Comparison of ENCODE assay signal across 18 cellular contexts in genomic region chr4:169115144-169115896, GRCh38.
DNase-seq lines count a peak whose midpoint lies in the region; ATAC-seq and TF ChIP-seq lines count a peak whose summit lies in the region.
"Had no signal": no experiment of that assay in that cellular context is flagged by ENCODE, and none has a peak within 500 bp of the region (broad histone marks: within the 10 kb centered on the region; RNA-seq: fewer than 3 reads in every experiment).

No MANE protein-coding gene starts in this region.

- no peaks in the 10 kb centered on the region for H3K36me3 Mint-ChIP-seq in activated naive CD8-positive, alpha-beta T cell treated with anti-CD3 and anti-CD28 coated beads, Interleukin-2, amount 50 U/mL, for 24 hours (ENCODE audit: low read depth)
- H3K36me3 Mint-ChIP-seq in activated naive CD8-positive, alpha-beta T cell treated with anti-CD3 and anti-CD28 coated beads for 36 hours: no peaks in the 10 kb centered on the region
- H3K36me3 Mint-ChIP-seq in activated naive CD4-positive, alpha-beta T cell treated with anti-CD3 and anti-CD28 coated beads, Interleukin-2, amount 10 ng/mL, durations not matched to agents 7 days and 5 days: no peaks in the 10 kb centered on the region
- H3K36me3 Mint-ChIP-seq: CD8-positive, alpha-beta memory T cell; naive thymus-derived CD8-positive, alpha-beta T cell had no signal

- no peaks in the 10 kb centered on the region for H3K27me3 ChIP-seq in mammary epithelial cell (ENCODE audit: insufficient read depth, low read length)
- no peaks in the 10 kb centered on the region for H3K27me3 ChIP-seq in right lobe of liver

- no peaks in the 10 kb centered on the region for H3K27me3 Mint-ChIP-seq in activated naive CD8-positive, alpha-beta T cell treated with anti-CD3 and anti-CD28 coated beads, Interleukin-2, amount 50 U/mL, for 24 hours
- H3K27me3 Mint-ChIP-seq in activated naive CD8-positive, alpha-beta T cell treated with anti-CD3 and anti-CD28 coated beads for 36 hours: no peaks in the 10 kb centered on the region
- H3K27me3 Mint-ChIP-seq in activated naive CD4-positive, alpha-beta T cell treated with anti-CD3 and anti-CD28 coated beads, Interleukin-2, amount 10 ng/mL, durations not matched to agents 7 days and 5 days: no peaks in the 10 kb centered on the region
- H3K27me3 Mint-ChIP-seq: brain; naive thymus-derived CD8-positive, alpha-beta T cell had no signal

- 81% methylated on average over 6 of the region's 6 CpGs for WGBS in mammary epithelial cell (ENCODE audit: low coverage, missing lambda C conversion rate)
- WGBS in right lobe of liver (ENCODE audit: insufficient coverage, low coverage, low lambda C conversion rate, missing lambda C conversion rate): 95% methylated on average over 6 of the region's 6 CpGs

- H3K4me1 Mint-ChIP-seq in activated naive CD8-positive, alpha-beta T cell treated with anti-CD3 and anti-CD28 coated beads, Interleukin-2, amount 50 U/mL, for 24 hours: peaks cover 2% of the 10 kb centered on the region
- no peaks in the 10 kb centered on the region for H3K4me1 Mint-ChIP-seq in activated naive CD8-positive, alpha-beta T cell treated with anti-CD3 and anti-CD28 coated beads for 36 hours
- no peaks in the 10 kb centered on the region for H3K4me1 Mint-ChIP-seq in activated naive CD4-positive, alpha-beta T cell treated with anti-CD3 and anti-CD28 coated beads, Interleukin-2, amount 10 ng/mL, durations not matched to agents 7 days and 5 days
- H3K4me1 Mint-ChIP-seq: CD8-positive, alpha-beta memory T cell; naive thymus-derived CD8-positive, alpha-beta T cell had no signal

- dilution Hi-C loops in mammary epithelial cell (cut with HindIII; ENCODE audit: low sequenced_read_pairs): no loop called here

- peaks cover 39% of the 10 kb centered on the region for H3K4me1 ChIP-seq in mammary epithelial cell (ENCODE audit: insufficient read depth, low read length)
- H3K4me1 ChIP-seq in right lobe of liver: peaks cover 0 to 30% (median 3%) of the 10 kb centered on the region in 4 donors

- H3K9me3 ChIP-seq in mammary epithelial cell (replicated peaks; ENCODE audit: insufficient read depth, low read length) (no peaks in the 10 kb centered on the region), right lobe of liver (no peaks in the 10 kb centered on the region)

- ATAC-seq in activated naive CD8-positive, alpha-beta T cell treated with anti-CD3 and anti-CD28 coated beads, Interleukin-2, amount 50 U/mL, for 24 hours: no peak
- ATAC-seq in right lobe of liver: peak; percentile 22 to 54 (median 28)
- no peak for ATAC-seq in GM19467 (IDR thresholded peaks at IDR 0.05; ENCODE audit: unreplicated experiment)
- ATAC-seq: naive thymus-derived CD8-positive, alpha-beta T cell had no signal

- H3K4me3 ChIP-seq in mammary epithelial cell (replicated peaks in 1 of 3; ENCODE audit: insufficient read depth in 1 of 3, low read depth in 2 of 3, low read length in 3 of 3) (peak overlapping the region in 1 of 3 experiments; percentile 7), right lobe of liver (peak overlapping the region in 1 of 3 donors; percentile 12)

- peak overlapping the region; percentile 48 for H3K9ac ChIP-seq in mammary epithelial cell (ENCODE audit: insufficient read depth, low read length)

- intact Hi-C loops in mammary epithelial cell (cut with micrococcal nuclease): loop anchor here (2.0 to 10.0 kb wide), 3 partner anchors 137 to 369 kb away; no protein-coding TSS in a partner anchor
- intact Hi-C loops in right lobe of liver (cut with DNase I): no loop called here

- H3K4me3 Mint-ChIP-seq in activated naive CD8-positive, alpha-beta T cell treated with anti-CD3 and anti-CD28 coated beads, Interleukin-2, amount 50 U/mL, for 24 hours: no peak overlapping the region
- H3K4me3 Mint-ChIP-seq in activated naive CD8-positive, alpha-beta T cell treated with anti-CD3 and anti-CD28 coated beads for 36 hours: no peak overlapping the region
- H3K4me3 Mint-ChIP-seq in activated naive CD4-positive, alpha-beta T cell treated with anti-CD3 and anti-CD28 coated beads, Interleukin-2, amount 10 ng/mL, durations not matched to agents 7 days and 5 days: no peak overlapping the region
- H3K4me3 Mint-ChIP-seq: brain; CD8-positive, alpha-beta memory T cell; naive thymus-derived CD8-positive, alpha-beta T cell had no signal

- H3K36me3 ChIP-seq in mammary epithelial cell (ENCODE audit: insufficient read depth, low read length) (peaks cover 18% of the 10 kb centered on the region), right lobe of liver (peaks cover 0 to 7% (median 3%) of the 10 kb centered on the region in 4 donors)

- in situ Hi-C loops in mammary epithelial cell (cut with MboI; ENCODE audit: low sequenced_read_pairs in 2 of 2): no loop called here

- BruUV-seq in mammary epithelial cell (replicated peaks; lab: Mats Ljungman, UMichigan): TSS peak; percentile 78

- peak overlapping the region; percentile 66 for H3K4me2 ChIP-seq in mammary epithelial cell (ENCODE audit: insufficient read depth, low read depth, low read length)

- DNase-seq in activated naive CD8-positive, alpha-beta T cell treated with anti-CD3 and anti-CD28 coated beads, Interleukin-2, amount 50 U/mL, for 24 hours: no peak
- DNase-seq in activated naive CD8-positive, alpha-beta T cell treated with anti-CD3 and anti-CD28 coated beads for 36 hours: no peak
- DNase-seq in mammary epithelial cell: no peak
- no peak for DNase-seq in right lobe of liver
- no peak for DNase-seq in substantia nigra (lab: John Stamatoyannopoulos, UW)
- no peak for DNase-seq in NCI-H446 (lab: John Stamatoyannopoulos, UW)
- DNase-seq in activated naive CD4-positive, alpha-beta T cell treated with anti-CD3 and anti-CD28 coated beads, Interleukin-2, amount 10 ng/mL, durations not matched to agents 7 days and 5 days: no peak
- DNase-seq: activated CD4-positive, CD25-positive, alpha-beta regulatory T cell treated with anti-CD3 and anti-CD28 coated beads, Interleukin-2, amount 50 U/mL, for 72 hours; activated CD8-positive, alpha-beta memory T cell treated with anti-CD3 and anti-CD28 coated beads, Interleukin-2, amount 50 U/mL, for 4 hours; activated naive CD4-positive, alpha-beta T cell; CD8-positive, alpha-beta memory T cell; left cardiac atrium; naive thymus-derived CD8-positive, alpha-beta T cell; NCI-H345; SHP77 treated with DMSO at 0.1 percent for 48 hours; T-helper 2 cell had no signal

- CTCF ChIA-PET in mammary epithelial cell (lab: Charles Lee; ENCODE audit: low non-redundant PET): interaction anchor here (0.5 to 1.4 kb wide), 3 partner anchors 25 to 105 kb away, joined by 7 to 11 read pairs (median 8); partner anchors contain the start of gene CBR4
- CTCF ChIA-PET in activated naive CD4-positive, alpha-beta T cell treated with anti-CD3 and anti-CD28 coated beads, Interleukin-2, amount 10 ng/mL, durations not matched to agents 7 days and 5 days (lab: Charles Lee): interaction anchor here (0.9 kb wide), 1 partner anchor 14 kb away, joined by 3 read pairs; no protein-coding TSS in a partner anchor

- H4K20me1 ChIP-seq in mammary epithelial cell (ENCODE audit: insufficient read depth, low read length): no peaks in the 10 kb centered on the region

- no peaks in the 10 kb centered on the region for H3K9me3 Mint-ChIP-seq in activated naive CD8-positive, alpha-beta T cell treated with anti-CD3 and anti-CD28 coated beads, Interleukin-2, amount 50 U/mL, for 24 hours
- no peaks in the 10 kb centered on the region for H3K9me3 Mint-ChIP-seq in activated naive CD8-positive, alpha-beta T cell treated with anti-CD3 and anti-CD28 coated beads for 36 hours
- no peaks in the 10 kb centered on the region for H3K9me3 Mint-ChIP-seq in activated naive CD4-positive, alpha-beta T cell treated with anti-CD3 and anti-CD28 coated beads, Interleukin-2, amount 10 ng/mL, durations not matched to agents 7 days and 5 days
- H3K9me3 Mint-ChIP-seq: brain; CD8-positive, alpha-beta memory T cell; naive thymus-derived CD8-positive, alpha-beta T cell had no signal

- peaks cover 16% of the 10 kb centered on the region for H3K79me2 ChIP-seq in mammary epithelial cell (ENCODE audit: insufficient read depth, low read length)

- H2AFZ ChIP-seq in mammary epithelial cell (ENCODE audit: low read depth, low read length): no peak overlapping the region

- no peak for TF ChIP-seq CTCF in mammary epithelial cell (conservative IDR thresholded peaks at IDR 0.05 in 1 of 2, IDR thresholded peaks at IDR 0.05 in 1 of 2; ENCODE audit: extremely low read depth in 1 of 2, insufficient read depth in 1 of 2, low read depth in 1 of 2, low read length in 2 of 2)
- TF ChIP-seq CTCF in right lobe of liver (IDR thresholded peaks at IDR 0.05): no peak

- peak overlapping the region; percentile 37 for H3K27ac Mint-ChIP-seq in activated naive CD8-positive, alpha-beta T cell treated with anti-CD3 and anti-CD28 coated beads, Interleukin-2, amount 50 U/mL, for 24 hours
- H3K27ac Mint-ChIP-seq in activated naive CD8-positive, alpha-beta T cell treated with anti-CD3 and anti-CD28 coated beads for 36 hours: no peak overlapping the region
- no peak overlapping the region for H3K27ac Mint-ChIP-seq in activated naive CD4-positive, alpha-beta T cell treated with anti-CD3 and anti-CD28 coated beads, Interleukin-2, amount 10 ng/mL, durations not matched to agents 7 days and 5 days
- H3K27ac Mint-ChIP-seq: CD8-positive, alpha-beta memory T cell; naive thymus-derived CD8-positive, alpha-beta T cell had no signal

- no peak for TF ChIP-seq POLR2A in right lobe of liver (IDR thresholded peaks at IDR 0.05)

- H3K27ac ChIP-seq in mammary epithelial cell (ENCODE audit: insufficient read depth, low read depth, low read length) (peak overlapping the region; percentile 97), right lobe of liver (peak overlapping the region in 2 of 3 donors; percentile 52 to 77), substantia nigra (ENCODE audit: low read depth, low read length, poor library complexity, severe bottlenecking) (peak overlapping the region; percentile 83)

Comparison
In these comparisons a context has a peak if more than half of its experiments do, and no peak if none do; other contexts are left out.
1. ATAC-seq: peak in right lobe of liver (4 of 4); none in activated naive CD8-positive, alpha-beta T cell treated with anti-CD3 and anti-CD28 coated beads, Interleukin-2, amount 50 U/mL, for 24 hours (single experiment) and GM19467 (single experiment).
2. Peak in every context shown above with its lines, with median percentiles within 50 percentile points of each other: H3K27ac ChIP-seq.